In the genomic region with DNA sequence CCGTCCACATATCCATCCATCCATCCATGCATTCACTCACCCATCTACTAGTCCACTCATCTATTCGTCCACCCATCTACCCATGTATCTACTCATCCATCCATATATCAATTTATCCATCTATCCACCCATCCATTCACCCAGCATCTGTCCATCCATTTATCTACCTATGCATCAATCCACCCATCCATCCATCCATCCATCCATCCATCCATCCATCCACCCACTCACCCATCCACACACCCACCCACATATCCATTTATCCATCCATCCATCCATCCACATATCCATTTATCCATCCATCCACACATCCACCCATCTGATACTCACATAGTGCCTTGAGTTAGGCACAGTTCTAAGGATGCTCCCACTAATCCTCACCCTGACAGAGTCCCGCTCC, we compare ENCODE assay signal across 17 cellular contexts.
A peak's percentile ranks its signal among the peaks of the same experiment; 100 is the strongest.
DNase-seq lines count a peak whose midpoint lies in the region; ATAC-seq, FAIRE-seq and TF ChIP-seq lines count a peak whose summit lies in the region.
"Had no signal": no experiment of that assay in that cellular context is flagged by ENCODE, and none has a peak within 500 bp of the region (broad histone marks: within the 10 kb centered on the region; RNA-seq: fewer than 3 reads in every experiment).

No MANE protein-coding gene starts in this region.

- peaks cover 68% of the 10 kb centered on the region for H3K36me3 Mint-ChIP-seq in CD4-positive, alpha-beta T cell (ENCODE audit: low read depth)
- peaks cover 41% of the 10 kb centered on the region for H3K36me3 Mint-ChIP-seq in central memory CD8-positive, alpha-beta T cell (ENCODE audit: insufficient read depth)
- peaks cover 8 to 43% (median 36%) of the 10 kb centered on the region in 5 donors for H3K36me3 Mint-ChIP-seq in naive thymus-derived CD4-positive, alpha-beta T cell

- no peaks in the 10 kb centered on the region for H3K27me3 Mint-ChIP-seq in CD4-positive, alpha-beta T cell
- no peaks in the 10 kb centered on the region for H3K27me3 Mint-ChIP-seq in central memory CD8-positive, alpha-beta T cell
- H3K27me3 Mint-ChIP-seq in naive thymus-derived CD4-positive, alpha-beta T cell, result no peaks in the 10 kb centered on the region

- H3K4me3 Mint-ChIP-seq in CD4-positive, alpha-beta T cell, result no peak overlapping the region
- H3K4me3 Mint-ChIP-seq in central memory CD8-positive, alpha-beta T cell, result no peak overlapping the region
- peak overlapping the region in 2 of 10 donors; percentile 1 to 11 for H3K4me3 Mint-ChIP-seq in naive thymus-derived CD4-positive, alpha-beta T cell

- 83 to 96% (median 89%) methylated on average over 3 of the region's 3 CpGs for WGBS in adrenal gland, 4 donors

- peaks cover 0 to 17% of the 10 kb centered on the region in 2 donors for H3K4me1 ChIP-seq in naive thymus-derived CD4-positive, alpha-beta T cell (ENCODE audit: control insufficient read depth in 2 of 2, insufficient read depth in 2 of 2, low read length in 2 of 2)
- no peaks in the 10 kb centered on the region for H3K4me1 ChIP-seq in adrenal gland (replicated peaks in 1 of 2)

- no peak for ATAC-seq in CD4-positive, alpha-beta T cell (ENCODE audit: poor library complexity)
- no peak for ATAC-seq in central memory CD8-positive, alpha-beta T cell (replicated peaks; ENCODE audit: extremely low read depth, poor library complexity, severe bottlenecking)
- ATAC-seq in naive thymus-derived CD4-positive, alpha-beta T cell, result no peak
- no peak for ATAC-seq in GM19023 (IDR thresholded peaks at IDR 0.05; ENCODE audit: unreplicated experiment)

- H3K27me3 ChIP-seq in CD4-positive, alpha-beta T cell (ENCODE audit: control insufficient read depth, insufficient read depth, low read length), result no peaks in the 10 kb centered on the region
- no peaks in the 10 kb centered on the region for H3K27me3 ChIP-seq in naive thymus-derived CD4-positive, alpha-beta T cell (ENCODE audit: control insufficient read depth in 2 of 2, insufficient read depth in 2 of 2, low read length in 2 of 2)
- no peaks in the 10 kb centered on the region for H3K27me3 ChIP-seq in adrenal gland

- intact Hi-C loops in CD4-positive, alpha-beta T cell (cut with DNase I, micrococcal nuclease), result no loop called here
- intact Hi-C loops in naive thymus-derived CD4-positive, alpha-beta T cell (cut with micrococcal nuclease), result no loop called here
- intact Hi-C loops in adrenal gland (cut with DNase I), result no loop called here

- POLR2A ChIA-PET in CD4-positive, alpha-beta T cell (lab: Charles Lee), result no interaction called here
- POLR2A ChIA-PET in naive thymus-derived CD4-positive, alpha-beta T cell (lab: Charles Lee), result no interaction called here

- DNase-seq in CD4-positive, alpha-beta T cell, result no peak
- DNase-seq in GM12891 (ENCODE audit: insufficient read length, low spot score) (no peak), adrenal gland (no peak), NCI-H2081 treated with DMSO at 0.1 percent for 48 hours (lab: John Stamatoyannopoulos, UW) (no peak)
- DNase-seq in central memory CD8-positive, alpha-beta T cell (ENCODE audit: low spot score in 2 of 2), result no peak
- no peak for DNase-seq in naive thymus-derived CD4-positive, alpha-beta T cell
- no peak for DNase-seq in activated effector memory CD4-positive, alpha-beta T cell treated with anti-CD3 and anti-CD28 coated beads, Interleukin-2, amount 50 U/mL, for 16 hours
- DNase-seq: ACHN, AML-193, DMS79 treated with DMSO at 0.1 percent for 48 hours, HCEC 1CT, KG1, NCI-H1436 treated with DMSO at 0.1 percent for 48 hours, NCI-H2029 treated with DMSO at 0.1 percent for 48 hours, NCI-H510A treated with DMSO at 0.1 percent for 48 hours, NCI-H82 had no signal

- peaks cover 20% of the 10 kb centered on the region for H3K4me1 Mint-ChIP-seq in CD4-positive, alpha-beta T cell (ENCODE audit: low read depth)
- H3K4me1 Mint-ChIP-seq in central memory CD8-positive, alpha-beta T cell, result peaks cover 66% of the 10 kb centered on the region
- peaks cover 22 to 71% (median 56%) of the 10 kb centered on the region in 7 donors for H3K4me1 Mint-ChIP-seq in naive thymus-derived CD4-positive, alpha-beta T cell

- no peaks in the 10 kb centered on the region for H3K9me3 Mint-ChIP-seq in CD4-positive, alpha-beta T cell
- H3K9me3 Mint-ChIP-seq in central memory CD8-positive, alpha-beta T cell, result no peaks in the 10 kb centered on the region
- peaks cover 0 to 4% (median 0%) of the 10 kb centered on the region in 11 donors for H3K9me3 Mint-ChIP-seq in naive thymus-derived CD4-positive, alpha-beta T cell

- no peak overlapping the region for H3K4me3 ChIP-seq in naive thymus-derived CD4-positive, alpha-beta T cell (ENCODE audit: low read length)
- no peak overlapping the region for H3K4me3 ChIP-seq in adrenal gland

- no peaks in the 10 kb centered on the region for H3K9me3 ChIP-seq in CD4-positive, alpha-beta T cell (ENCODE audit: control insufficient read depth, low read length)
- no peaks in the 10 kb centered on the region for H3K9me3 ChIP-seq in naive thymus-derived CD4-positive, alpha-beta T cell (ENCODE audit: control insufficient read depth in 2 of 3, low read length in 3 of 3)
- H3K9me3 ChIP-seq in adrenal gland (replicated peaks in 1 of 3), result no peaks in the 10 kb centered on the region

- no peak for TF ChIP-seq CTCF in CD4-positive, alpha-beta T cell (IDR thresholded peaks at IDR 0.05)
- TF ChIP-seq CTCF in adrenal gland (IDR thresholded peaks at IDR 0.05), result no peak

- CTCF ChIA-PET in CD4-positive, alpha-beta T cell (lab: Charles Lee), result no interaction called here
- CTCF ChIA-PET in naive thymus-derived CD4-positive, alpha-beta T cell (lab: Charles Lee), result no interaction called here

- peak overlapping the region; percentile 69 for H3K27ac Mint-ChIP-seq in CD4-positive, alpha-beta T cell
- peak overlapping the region; percentile 4 for H3K27ac Mint-ChIP-seq in central memory CD8-positive, alpha-beta T cell (ENCODE audit: low read depth)
- H3K27ac Mint-ChIP-seq in naive thymus-derived CD4-positive, alpha-beta T cell, result peak overlapping the region in 7 of 9 donors; percentile 0 to 79 (median 66)

- FAIRE-seq in GM12891 (lab: Jason Lieb, UNC), result peak; percentile 45

- no peak for TF ChIP-seq POLR2A in GM12891 (IDR thresholded peaks at IDR 0.05; ENCODE audit: low read depth, low read length)
- TF ChIP-seq POLR2A in adrenal gland (IDR thresholded peaks at IDR 0.05), result no peak

- peaks cover 0 to 27% (median 5%) of the 10 kb centered on the region in 3 experiments for H3K36me3 ChIP-seq in naive thymus-derived CD4-positive, alpha-beta T cell (ENCODE audit: control insufficient read depth in 2 of 3, insufficient read depth in 3 of 3, low read length in 3 of 3)
- H3K36me3 ChIP-seq in adrenal gland (replicated peaks in 1 of 2), result no peaks in the 10 kb centered on the region

- H3K27ac ChIP-seq in CD4-positive, alpha-beta T cell (ENCODE audit: low read depth, low read length), result no peak overlapping the region
- no peak overlapping the region for H3K27ac ChIP-seq in naive thymus-derived CD4-positive, alpha-beta T cell (ENCODE audit: low read depth, low read length)
- H3K27ac ChIP-seq in adrenal gland, result no peak overlapping the region

TF ChIP-seq in GM12891, 5 proteins besides CTCF, POLR2A, EP300 and RAD21:
- TF ChIP-seq PAX5 (IDR thresholded peaks at IDR 0.05; ENCODE audit: insufficient read depth, low read length, severe bottlenecking) (no peak), SPI1 (IDR thresholded peaks at IDR 0.05; ENCODE audit: low read depth, low read length) (no peak), POLR2AphosphoS5 (IDR thresholded peaks at IDR 0.05; ENCODE audit: low read depth, low read length) (no peak), POU2F2 (IDR thresholded peaks at IDR 0.05; ENCODE audit: low read depth, low read length) (no peak), TAF1 (IDR thresholded peaks at IDR 0.05; ENCODE audit: low read depth, low read length) (no peak)

Comparison
In these comparisons a context has a peak if more than half of its experiments do, and no peak if none do; other contexts are left out.
1. H3K27ac Mint-ChIP-seq: peak in every context shown above with its lines; median percentile 69 in CD4-positive, alpha-beta T cell; 66 in naive thymus-derived CD4-positive, alpha-beta T cell; 4 in central memory CD8-positive, alpha-beta T cell.